Comparison of ENCODE assay signal across 8 cellular contexts in the genomic region with DNA sequence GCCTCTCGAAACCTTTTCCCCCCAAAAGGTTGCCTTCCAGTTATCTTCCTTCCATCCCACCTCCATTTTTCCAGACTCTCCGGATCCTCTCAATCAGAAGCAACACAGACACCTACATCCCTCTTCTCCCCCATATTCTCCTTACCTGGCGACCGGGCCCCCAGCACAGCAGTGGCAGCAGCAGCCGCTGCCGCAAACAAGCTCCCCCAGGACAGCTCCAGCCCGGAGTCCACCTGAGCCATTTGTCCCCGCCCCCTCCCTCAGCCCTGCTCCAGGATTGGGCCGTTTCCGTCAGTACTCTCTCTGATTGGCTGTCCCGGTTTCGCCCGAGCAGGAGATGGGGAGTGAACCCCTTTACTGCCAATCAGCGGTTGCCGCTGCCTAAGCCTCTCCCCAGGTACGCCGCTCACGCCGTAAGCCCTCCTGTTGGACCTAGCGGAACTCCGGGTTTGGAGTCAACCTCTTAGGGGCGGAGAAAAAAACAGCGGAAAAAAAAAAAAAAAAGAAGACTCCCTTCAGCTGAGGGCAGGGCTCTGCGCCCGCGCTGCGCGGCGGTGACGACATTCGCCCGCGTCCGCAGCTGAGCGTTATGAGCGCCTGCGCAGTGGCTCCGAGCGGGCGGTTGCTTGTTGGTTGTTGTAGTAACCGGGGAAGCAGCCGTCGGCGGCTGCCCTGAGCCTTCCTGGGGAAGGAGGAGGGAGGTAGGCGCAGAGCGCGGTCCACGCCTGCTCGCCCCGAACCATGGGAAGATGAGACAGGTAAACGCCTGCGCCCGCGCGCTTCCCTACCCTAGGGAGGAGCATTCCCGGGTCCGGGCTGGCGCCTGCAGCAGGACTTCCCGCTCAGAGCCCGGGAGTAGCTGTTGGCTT. TPM values are rescaled to one million over a fixed set of nuclear protein-coding genes. Genes with fewer than 3 reads are reported as not detected.
DNase-seq lines count a peak whose midpoint lies in the region; ATAC-seq, FAIRE-seq and TF ChIP-seq lines count a peak whose summit lies in the region.

A gene with protein sequence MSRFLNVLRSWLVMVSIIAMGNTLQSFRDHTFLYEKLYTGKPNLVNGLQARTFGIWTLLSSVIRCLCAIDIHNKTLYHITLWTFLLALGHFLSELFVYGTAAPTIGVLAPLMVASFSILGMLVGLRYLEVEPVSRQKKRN (minus strand): TSS at position 247 of the 869 bp plus-strand sequence. CDS start 3,374 bp downstream, outside the sequence.
A gene with protein sequence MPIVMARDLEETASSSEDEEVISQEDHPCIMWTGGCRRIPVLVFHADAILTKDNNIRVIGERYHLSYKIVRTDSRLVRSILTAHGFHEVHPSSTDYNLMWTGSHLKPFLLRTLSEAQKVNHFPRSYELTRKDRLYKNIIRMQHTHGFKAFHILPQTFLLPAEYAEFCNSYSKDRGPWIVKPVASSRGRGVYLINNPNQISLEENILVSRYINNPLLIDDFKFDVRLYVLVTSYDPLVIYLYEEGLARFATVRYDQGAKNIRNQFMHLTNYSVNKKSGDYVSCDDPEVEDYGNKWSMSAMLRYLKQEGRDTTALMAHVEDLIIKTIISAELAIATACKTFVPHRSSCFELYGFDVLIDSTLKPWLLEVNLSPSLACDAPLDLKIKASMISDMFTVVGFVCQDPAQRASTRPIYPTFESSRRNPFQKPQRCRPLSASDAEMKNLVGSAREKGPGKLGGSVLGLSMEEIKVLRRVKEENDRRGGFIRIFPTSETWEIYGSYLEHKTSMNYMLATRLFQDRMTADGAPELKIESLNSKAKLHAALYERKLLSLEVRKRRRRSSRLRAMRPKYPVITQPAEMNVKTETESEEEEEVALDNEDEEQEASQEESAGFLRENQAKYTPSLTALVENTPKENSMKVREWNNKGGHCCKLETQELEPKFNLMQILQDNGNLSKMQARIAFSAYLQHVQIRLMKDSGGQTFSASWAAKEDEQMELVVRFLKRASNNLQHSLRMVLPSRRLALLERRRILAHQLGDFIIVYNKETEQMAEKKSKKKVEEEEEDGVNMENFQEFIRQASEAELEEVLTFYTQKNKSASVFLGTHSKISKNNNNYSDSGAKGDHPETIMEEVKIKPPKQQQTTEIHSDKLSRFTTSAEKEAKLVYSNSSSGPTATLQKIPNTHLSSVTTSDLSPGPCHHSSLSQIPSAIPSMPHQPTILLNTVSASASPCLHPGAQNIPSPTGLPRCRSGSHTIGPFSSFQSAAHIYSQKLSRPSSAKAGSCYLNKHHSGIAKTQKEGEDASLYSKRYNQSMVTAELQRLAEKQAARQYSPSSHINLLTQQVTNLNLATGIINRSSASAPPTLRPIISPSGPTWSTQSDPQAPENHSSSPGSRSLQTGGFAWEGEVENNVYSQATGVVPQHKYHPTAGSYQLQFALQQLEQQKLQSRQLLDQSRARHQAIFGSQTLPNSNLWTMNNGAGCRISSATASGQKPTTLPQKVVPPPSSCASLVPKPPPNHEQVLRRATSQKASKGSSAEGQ (N-terminal part only) (plus strand): TSS at position 617 of the 869 bp plus-strand sequence. CDS start 1,904 bp downstream, outside the sequence.

- FAIRE-seq in bronchial epithelial cell (lab: Jason Lieb, UNC): no peak

- peak within 1 kb of the TSS; percentile 99 for H3K4me3 ChIP-seq in WERI-Rb-1 (ENCODE audit: low read depth, low read length)
- peak within 1 kb of the TSS; percentile 92 for H3K4me3 ChIP-seq in bronchial epithelial cell (ENCODE audit: low read depth, low read length)
- H3K4me3 ChIP-seq in iPS-20b (ENCODE audit: low read length): peak within 1 kb of the TSS; percentile 97
- H3K4me3 ChIP-seq in skin epidermis: peak within 1 kb of the TSS; percentile 63 to 98 (median 79)

- in situ Hi-C loops in ACHN (cut with HindIII; ENCODE audit: low pct_ligation_motif_present, low pct_unique_long_range_greater_than_20kb, low sequenced_read_pairs): no loop called here

- ATAC-seq in GM18873 (IDR thresholded peaks at IDR 0.05; ENCODE audit: low FRiP score, unreplicated experiment): peak; percentile 95
- peak; percentile 97 for ATAC-seq in HG03139 (IDR thresholded peaks at IDR 0.05; ENCODE audit: unreplicated experiment)

- no peaks in the 10 kb centered on the region for H3K9me3 ChIP-seq in WERI-Rb-1 (ENCODE audit: severe bottlenecking)
- H3K9me3 ChIP-seq in iPS-20b (ENCODE audit: insufficient read depth, low read depth, low read length): no peaks in the 10 kb centered on the region

- TF ChIP-seq CTCF in WERI-Rb-1 (IDR thresholded peaks at IDR 0.05; ENCODE audit: low read depth, low read length) (no peak), bronchial epithelial cell (IDR thresholded peaks at IDR 0.05; ENCODE audit: insufficient read depth, low read length, severe bottlenecking) (no peak)

- H3K27ac ChIP-seq in WERI-Rb-1 (peak within 1 kb of the TSS; percentile 81), iPS-20b (ENCODE audit: low read length) (no peak within 1 kb of the TSS), skin epidermis (peak within 1 kb of the TSS in 20 of 21 experiments; percentile 43 to 93 (median 84))

- H3K9ac ChIP-seq in iPS-20b (ENCODE audit: low read depth, low read length): peak within 1 kb of the TSS; percentile 86

- peak; percentile 97 for DNase-seq in ACHN
- peak; percentile 100 for DNase-seq in NCI-H2227 (lab: John Stamatoyannopoulos, UW; ENCODE audit: unreplicated experiment)
- DNase-seq in WERI-Rb-1: peak; percentile 98
- peak; percentile 99 for DNase-seq in bronchial epithelial cell (ENCODE audit: low read depth)

- H3K36me3 ChIP-seq in WERI-Rb-1 (peaks cover 24% of the 10 kb centered on the region), bronchial epithelial cell (ENCODE audit: control insufficient read depth, insufficient read depth, low read length) (peaks cover 6% of the 10 kb centered on the region), iPS-20b (ENCODE audit: insufficient read depth, low read depth, low read length) (peaks cover 52% of the 10 kb centered on the region)

- peaks cover 6% of the 10 kb centered on the region; the same call in 1 of the 2 replicates for H3K4me1 ChIP-seq in iPS-20b (ENCODE audit: insufficient read depth, low read length)

- H3K27me3 ChIP-seq in WERI-Rb-1 (ENCODE audit: insufficient read depth, low read depth, severe bottlenecking) (no peaks in the 10 kb centered on the region), bronchial epithelial cell (ENCODE audit: control insufficient read depth, insufficient read depth, low read length) (no peaks in the 10 kb centered on the region), iPS-20b (ENCODE audit: insufficient read depth, low read length) (no peaks in the 10 kb centered on the region)

RNA-seq across cellular contexts. Expression of the first gene that starts in this region (rescaled TPM):
- 3.6 and 4.2 TPM in 2 replicates for total RNA-seq in bronchial epithelial cell

RNA-seq across cellular contexts. Expression of the second gene that starts in this region (rescaled TPM):
- total RNA-seq in bronchial epithelial cell: 15.5 and 20.0 TPM in 2 replicates
